In the genomic region with DNA sequence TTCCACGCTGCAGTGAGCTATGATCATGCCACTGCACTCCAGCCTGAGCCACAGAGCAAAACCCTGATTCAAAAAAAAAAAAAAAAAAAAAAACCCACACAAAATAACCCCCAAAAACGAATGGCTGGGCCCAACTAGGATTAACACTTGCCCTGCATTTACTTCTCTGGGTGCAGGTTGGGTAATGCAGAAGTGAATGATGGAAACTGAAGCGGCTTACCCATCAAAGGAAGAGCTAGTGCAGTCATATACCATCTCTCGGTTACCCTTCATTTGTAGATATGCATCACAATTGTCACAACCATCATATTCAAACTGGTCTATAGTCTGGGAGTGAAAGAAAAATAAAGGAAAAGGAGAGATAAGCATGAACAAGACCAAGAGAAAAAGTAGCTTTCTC, we compare ENCODE assay signal across 9 cellular contexts. TPM values are rescaled to one million over a fixed set of nuclear protein-coding genes. Genes with fewer than 3 reads are reported as not detected.
DNase-seq lines count a peak whose midpoint lies in the region; ATAC-seq and TF ChIP-seq lines count a peak whose summit lies in the region.
"Had no signal": no experiment of that assay in that cellular context is flagged by ENCODE, and none has a peak within 500 bp of the region (broad histone marks: within the 10 kb centered on the region; RNA-seq: fewer than 3 reads in every experiment).

No MANE protein-coding gene starts in this region.

- peaks cover 5% of the 10 kb centered on the region; the same call in 1 of the 2 replicates for H3K79me2 ChIP-seq in H9 (ENCODE audit: insufficient read depth, low read length)
- peaks cover 26% of the 10 kb centered on the region for H3K79me2 ChIP-seq in hepatocyte

- H4K8ac ChIP-seq in H9 (replicated peaks; ENCODE audit: insufficient read length, low read depth, low read length) = no peak overlapping the region

- H3K27me3 ChIP-seq in H9 (ENCODE audit: insufficient read depth, low read length) = no peaks in the 10 kb centered on the region
- H3K27me3 ChIP-seq in hepatocyte = no peaks in the 10 kb centered on the region

- DNase-seq in H9 (no peak), hepatocyte (ENCODE audit: low spot score) (no peak), NCI-H446 treated with DMSO at 0.1 percent for 48 hours (lab: John Stamatoyannopoulos, UW) (no peak), COLO668 (lab: John Stamatoyannopoulos, UW; ENCODE audit: unreplicated experiment) (no peak), GM03348 (ENCODE audit: low spot score) (no peak)

- H3K4me1 Mint-ChIP-seq in H9 = peaks cover 12 to 15% of the 10 kb centered on the region in 2 experiments

- H3K9ac ChIP-seq in H9 (ENCODE audit: extremely low read depth, insufficient read length, low read length) = peak overlapping the region; percentile 96

- no peak overlapping the region for H4K5ac ChIP-seq in H9 (ENCODE audit: insufficient read length, low read depth, low read length)

- no peak overlapping the region for H3K23ac ChIP-seq in H9 (ENCODE audit: insufficient read length, low read depth, low read length)

- no peak overlapping the region for H3K27ac Mint-ChIP-seq in H9

- no peaks in the 10 kb centered on the region for H4K20me1 ChIP-seq in H9 (ENCODE audit: control insufficient read depth, insufficient read depth, insufficient read length)
- H4K20me1 ChIP-seq in hepatocyte (ENCODE audit: insufficient read depth, poor library complexity, severe bottlenecking) = no peaks in the 10 kb centered on the region

- TF ChIP-seq CTCF in H9 (conservative IDR thresholded peaks at IDR 0.05) (no peak), WI38 (IDR thresholded peaks at IDR 0.05; ENCODE audit: low read depth, low read length) (no peak), hepatocyte (IDR thresholded peaks at IDR 0.05; ENCODE audit: poor library complexity) (no peak)

- WGBS in H9 (ENCODE audit: extremely low coverage, insufficient read length, low lambda C conversion rate) = no CpG with 5 or more reads among the region's 4 CpGs
- 82% methylated on average over 4 of the region's 4 CpGs for WGBS in hepatocyte (ENCODE audit: low lambda C conversion rate, missing lambda C conversion rate)

- H3K9me3 Mint-ChIP-seq in H9 = no peaks in the 10 kb centered on the region

- peaks cover 28 to 48% (median 46%) of the 10 kb centered on the region in 3 experiments for H3K36me3 Mint-ChIP-seq in H9 (ENCODE audit: insufficient read depth in 1 of 3, low read depth in 3 of 3)

- peaks cover 2% of the 10 kb centered on the region for H3K79me1 ChIP-seq in H9 (ENCODE audit: insufficient read depth, low read depth, low read length, poor library complexity, severe bottlenecking)

- no peak overlapping the region for H2BK12ac ChIP-seq in H9 (ENCODE audit: insufficient read length, low read depth, low read length)

- no peaks in the 10 kb centered on the region for H3K36me3 ChIP-seq in hepatocyte (replicated peaks; ENCODE audit: insufficient read depth, low read depth)

- no peaks in the 10 kb centered on the region for H3K9me2 ChIP-seq in hepatocyte (replicated peaks; ENCODE audit: insufficient read depth)

- H2BK20ac ChIP-seq in H9 (ENCODE audit: low read depth, low read length, poor library complexity, severe bottlenecking) = no peak overlapping the region

- H3K4me3 Mint-ChIP-seq in H9 = peak overlapping the region; percentile 100

- no peak overlapping the region for H3K14ac ChIP-seq in H9 (ENCODE audit: insufficient read depth, low read length)

- H3K4me1 ChIP-seq in H9 (ENCODE audit: insufficient read depth, low read length) (no peaks in the 10 kb centered on the region), hepatocyte (ENCODE audit: insufficient read depth) (peaks cover 11% of the 10 kb centered on the region)

- no peaks in the 10 kb centered on the region for H3K9me3 ChIP-seq in H9 (ENCODE audit: control insufficient read depth, low read depth, low read length)
- H3K9me3 ChIP-seq in hepatocyte (ENCODE audit: low read depth) = no peaks in the 10 kb centered on the region

- no peak overlapping the region for H2BK15ac ChIP-seq in H9 (ENCODE audit: low read depth, low read length)

- H3K27me3 Mint-ChIP-seq in H9 (ENCODE audit: low read depth) = peaks cover 5% of the 10 kb centered on the region; the same call in 1 of the 2 replicates

- H2AK5ac ChIP-seq in H9 (ENCODE audit: insufficient read length, low read length) = no peak overlapping the region

- no peak for ATAC-seq in GM18861 (IDR thresholded peaks at IDR 0.05; ENCODE audit: unreplicated experiment)

- no peak overlapping the region for H3K18ac ChIP-seq in H9 (ENCODE audit: insufficient read length, low read depth, low read length)

- H3T11ph ChIP-seq in H9 (ENCODE audit: low read length) = no peak overlapping the region

- H2BK5ac ChIP-seq in H9 (ENCODE audit: insufficient read length, low read length) = no peak overlapping the region

- no peak overlapping the region for H2BK120ac ChIP-seq in H9 (ENCODE audit: low read depth, low read length, poor library complexity, severe bottlenecking)

- peaks cover 10% of the 10 kb centered on the region for H3K23me2 ChIP-seq in H9 (ENCODE audit: insufficient read length, low read depth, low read length, poor library complexity, severe bottlenecking)

- no peak overlapping the region for H3K4ac ChIP-seq in H9 (ENCODE audit: low read depth, low read length)

- H3K4me2 ChIP-seq in H9 (ENCODE audit: insufficient read depth, insufficient read length, low read length) = peak overlapping the region; percentile 99
- H3K4me2 ChIP-seq in hepatocyte = peak overlapping the region; percentile 82

- H2AFZ ChIP-seq in H9 (ENCODE audit: low read length) (no peak overlapping the region), hepatocyte (no peak overlapping the region)

- H4K91ac ChIP-seq in H9 (ENCODE audit: insufficient read length, low read depth, low read length) = no peak overlapping the region

- H3K27ac ChIP-seq in H9 (ENCODE audit: insufficient read length, low read depth, low read length) (no peak overlapping the region), hepatocyte (peak overlapping the region; percentile 93), skin epidermis (peak overlapping the region in 13 of 21 experiments; percentile 76 to 97 (median 93))

- H3K56ac ChIP-seq in H9 (ENCODE audit: insufficient read length, low read depth, low read length) = no peak overlapping the region

- H3K4me3 ChIP-seq in WI38 (ENCODE audit: low read depth, low read length) (peak overlapping the region; percentile 95), hepatocyte (peak overlapping the region; percentile 79), skin epidermis (peak overlapping the region; percentile 74 to 94 (median 88))

RNA-seq across cellular contexts. Expression of a gene that starts 0.8 kb away (rescaled TPM):
- total RNA-seq in H9 (2021) = 107 and 109 TPM in 2 replicates
- total RNA-seq in hepatocyte = 54.5 and 62.1 TPM in 2 replicates
- 91.3 and 108 TPM in 2 replicates for polyA plus RNA-seq in hepatocyte

RNA-seq across cellular contexts. Expression of a gene that starts 22.6 kb away (rescaled TPM):
- total RNA-seq in H9 (2021) (17.3 and 19.0 TPM in 2 replicates), hepatocyte (10.0 and 15.4 TPM in 2 replicates)
- 17.8 and 19.0 TPM in 2 replicates for polyA plus RNA-seq in hepatocyte
- total RNA-seq: pulmonary artery endothelial cell had no signal
